Comparison of ENCODE assay signal across 8 cellular contexts in the genomic region with DNA sequence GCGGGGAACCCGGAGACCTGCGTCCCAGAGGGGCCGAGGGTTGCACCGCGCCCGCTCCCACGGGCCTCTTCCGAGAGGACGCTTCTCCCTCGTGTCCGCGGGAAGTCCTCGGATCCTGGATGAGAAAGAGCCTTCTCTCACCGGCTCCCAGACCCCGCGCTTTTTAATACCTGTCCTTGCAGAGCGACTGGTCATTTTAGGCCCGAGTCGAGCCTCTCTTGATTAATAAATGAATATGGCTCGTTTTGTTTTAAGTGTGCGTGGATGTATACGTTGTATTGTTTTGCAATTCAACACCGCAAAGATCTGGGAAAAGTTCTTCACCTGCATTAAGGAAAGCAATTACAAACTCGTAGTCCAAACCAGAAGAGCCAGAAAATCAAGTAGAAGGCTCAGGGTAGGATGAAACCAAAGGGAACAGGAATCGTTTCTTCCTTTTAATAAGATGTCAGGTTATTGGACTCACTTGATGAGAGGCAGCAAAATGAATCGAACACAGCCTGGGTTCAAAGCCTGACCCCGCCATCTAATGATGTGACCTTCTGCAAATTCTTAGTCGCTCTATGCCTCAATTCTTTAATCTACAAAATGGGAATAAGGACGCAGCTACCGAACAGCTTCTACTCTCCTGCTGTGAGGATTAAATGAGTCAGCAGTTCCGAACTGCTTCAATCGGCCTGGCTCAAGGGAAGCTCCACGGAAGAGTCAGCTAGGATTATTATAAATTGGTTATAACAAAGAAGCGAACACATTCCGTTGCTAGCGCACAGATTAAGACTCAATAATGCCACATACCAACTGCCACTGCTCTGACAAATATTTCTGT.
DNase-seq lines count a peak whose midpoint lies in the region; ATAC-seq, FAIRE-seq and TF ChIP-seq lines count a peak whose summit lies in the region.

No MANE protein-coding gene starts in this region.

- H3K9ac ChIP-seq in astrocyte (ENCODE audit: low read length): no peak overlapping the region

- no peaks in the 10 kb centered on the region for H3K36me3 Mint-ChIP-seq in T-helper 2 cell treated with Interferon-gamma antibody and Interleukin-4, amounts not matched to agents 5 μg/mL and 100 μg/mL, for 36 hours (ENCODE audit: low read depth)
- peaks cover 5% of the 10 kb centered on the region for H3K36me3 Mint-ChIP-seq in astrocyte (ENCODE audit: low read depth, unreplicated experiment)

- no peak overlapping the region for H3K27ac Mint-ChIP-seq in T-helper 2 cell treated with Interferon-gamma antibody and Interleukin-4, amounts not matched to agents 5 μg/mL and 100 μg/mL, for 36 hours
- peak overlapping the region; percentile 71 for H3K27ac Mint-ChIP-seq in astrocyte (ENCODE audit: unreplicated experiment)

- DNase-seq in T-helper 2 cell treated with Interferon-gamma antibody and Interleukin-4, amounts not matched to agents 5 μg/mL and 100 μg/mL, for 36 hours (ENCODE audit: low spot score): no peak
- DNase-seq in T-helper 2 cell (no peak), astrocyte (ENCODE audit: low read depth) (no peak), kidney epithelial cell (ENCODE audit: low read depth) (no peak), SW 1271 (lab: John Stamatoyannopoulos, UW) (no peak)
- DNase-seq in activated CD4-positive, CD25-positive, alpha-beta regulatory T cell treated with anti-CD3 and anti-CD28 coated beads, Interleukin-2, amount 50 U/mL, for 72 hours: no peak

- H3K27me3 ChIP-seq in astrocyte (ENCODE audit: insufficient read depth, low read length) (peaks cover 3% of the 10 kb centered on the region), kidney epithelial cell (ENCODE audit: control insufficient read depth, insufficient read depth, low read length) (peaks cover 2% of the 10 kb centered on the region)

- no peaks in the 10 kb centered on the region for H3K9me3 Mint-ChIP-seq in T-helper 2 cell treated with Interferon-gamma antibody and Interleukin-4, amounts not matched to agents 5 μg/mL and 100 μg/mL, for 36 hours
- peaks cover 4% of the 10 kb centered on the region for H3K9me3 Mint-ChIP-seq in astrocyte (ENCODE audit: unreplicated experiment)

- peak overlapping the region; percentile 91 for H3K4me2 ChIP-seq in astrocyte (ENCODE audit: low read length)

- H3K9me3 ChIP-seq in astrocyte (ENCODE audit: insufficient read depth, low read depth, low read length): no peaks in the 10 kb centered on the region

- H3K4me1 Mint-ChIP-seq in T-helper 2 cell treated with Interferon-gamma antibody and Interleukin-4, amounts not matched to agents 5 μg/mL and 100 μg/mL, for 36 hours (ENCODE audit: low read depth): peaks cover 3% of the 10 kb centered on the region
- peaks cover 15% of the 10 kb centered on the region for H3K4me1 Mint-ChIP-seq in astrocyte (ENCODE audit: low read depth, unreplicated experiment)

- H2AFZ ChIP-seq in astrocyte (ENCODE audit: low read depth, low read length): peak overlapping the region; percentile 79

- H4K20me1 ChIP-seq in astrocyte (ENCODE audit: insufficient read depth, low read length): no peaks in the 10 kb centered on the region

- no peaks in the 10 kb centered on the region for H3K79me2 ChIP-seq in astrocyte (ENCODE audit: insufficient read depth, low read length)

- H3K27ac ChIP-seq in astrocyte (ENCODE audit: low read depth, low read length) (no peak overlapping the region), temporal lobe (ENCODE audit: low read depth, low read length) (peak overlapping the region; percentile 80)

- H3K27me3 Mint-ChIP-seq in T-helper 2 cell treated with Interferon-gamma antibody and Interleukin-4, amounts not matched to agents 5 μg/mL and 100 μg/mL, for 36 hours (ENCODE audit: low read depth): peaks cover 50% of the 10 kb centered on the region
- peaks cover 1% of the 10 kb centered on the region for H3K27me3 Mint-ChIP-seq in astrocyte (ENCODE audit: low read depth, unreplicated experiment)

- FAIRE-seq in astrocyte (lab: Jason Lieb, UNC): no peak

- no peaks in the 10 kb centered on the region for H3K36me3 ChIP-seq in astrocyte (ENCODE audit: insufficient read depth, low read length)
- no peaks in the 10 kb centered on the region for H3K36me3 ChIP-seq in kidney epithelial cell (ENCODE audit: control insufficient read depth, insufficient read depth, low read length)

- peaks cover 4% of the 10 kb centered on the region for H3K4me1 ChIP-seq in astrocyte (ENCODE audit: insufficient read depth, low read length)

- peak overlapping the region; percentile 60 for H3K4me3 Mint-ChIP-seq in T-helper 2 cell treated with Interferon-gamma antibody and Interleukin-4, amounts not matched to agents 5 μg/mL and 100 μg/mL, for 36 hours
- peak overlapping the region; percentile 87 for H3K4me3 Mint-ChIP-seq in astrocyte (ENCODE audit: unreplicated experiment)

- H3K4me3 ChIP-seq in astrocyte (ENCODE audit: insufficient read depth, low read depth, low read length) (peak overlapping the region; percentile 39), kidney epithelial cell (ENCODE audit: low read depth, low read length) (peak overlapping the region; percentile 68)

- TF ChIP-seq CTCF in astrocyte (IDR thresholded peaks at IDR 0.05; ENCODE audit: insufficient read depth, low read depth, low read length) (no peak), kidney epithelial cell (IDR thresholded peaks at IDR 0.05; ENCODE audit: insufficient read depth, low read length, poor library complexity, severe bottlenecking) (no peak)

- no peak for ATAC-seq in GM21576 (IDR thresholded peaks at IDR 0.05; ENCODE audit: unreplicated experiment)
